Comparison of ENCODE assay signal across 10 cellular contexts in genomic region chr19:6743714-6744380, GRCh38. TPM values are rescaled to one million over a fixed set of nuclear protein-coding genes. Genes with fewer than 3 reads are reported as not detected.
A peak's percentile ranks its signal among the peaks of the same experiment; 100 is the strongest.
DNase-seq lines count a peak whose midpoint lies in the region; ATAC-seq and TF ChIP-seq lines count a peak whose summit lies in the region.
"Had no signal": no experiment of that assay in that cellular context is flagged by ENCODE, and none has a peak within 500 bp of the region (broad histone marks: within the 10 kb centered on the region; RNA-seq: fewer than 3 reads in every experiment).

No MANE protein-coding gene starts in this region.

- no peak for TF ChIP-seq RAD21 in IMR-90 (IDR thresholded peaks at IDR 0.05; ENCODE audit: low read length)

- ATAC-seq in IMR-90 (ENCODE audit: low read depth) = peak; percentile 1

- no peaks in the 10 kb centered on the region for H3K27me3 ChIP-seq in IMR-90 (ENCODE audit: control insufficient read depth, insufficient read depth, low read length)
- no peaks in the 10 kb centered on the region for H3K27me3 ChIP-seq in ovary

- dilution Hi-C loops in IMR-90 (cut with HindIII; ENCODE audit: low sequenced_read_pairs, unreplicated experiment) = no loop called here

- peak overlapping the region; percentile 93 for H3K4ac ChIP-seq in IMR-90 (ENCODE audit: low read depth, low read length)

- in situ Hi-C loops in IMR-90 (cut with MboI; ENCODE audit: low sequenced_read_pairs) = no loop called here

- H3K9me3 ChIP-seq in IMR-90 (ENCODE audit: control insufficient read depth, insufficient read depth, low read length) (no peaks in the 10 kb centered on the region), ovary (no peaks in the 10 kb centered on the region)

- H2AK5ac ChIP-seq in IMR-90 (ENCODE audit: low read depth, low read length) = peak overlapping the region; percentile 90

- no peak overlapping the region for H3K4me3 ChIP-seq in IMR-90 (ENCODE audit: insufficient read depth, low read depth, low read length)
- H3K4me3 ChIP-seq in epithelial cell of esophagus (ENCODE audit: low read length) = no peak overlapping the region
- no peak overlapping the region for H3K4me3 ChIP-seq in ovary

- peak overlapping the region; percentile 65 for H3K4me2 ChIP-seq in IMR-90 (ENCODE audit: low read depth, low read length)

- intact Hi-C loops in IMR-90 (cut with micrococcal nuclease) = loop anchor here (2.0 kb wide), 1 partner anchor 111 kb away; no protein-coding TSS in a partner anchor
- intact Hi-C loops in ovary (cut with DNase I) = loop anchor here in 1 of 4 donors (10.0 kb wide), 1 partner anchor 529 kb away; no protein-coding TSS in a partner anchor

- H4K5ac ChIP-seq in IMR-90 (ENCODE audit: low read depth, low read length) = peak overlapping the region; percentile 20; the same call in 1 of the 2 replicates

- peak overlapping the region; percentile 70; the same call in 1 of the 2 replicates for H3K56ac ChIP-seq in IMR-90 (ENCODE audit: extremely low read depth, insufficient read depth, low read length)

- H2AFZ ChIP-seq in IMR-90 (replicated peaks; ENCODE audit: low read length, poor library complexity) = peak overlapping the region; percentile 89

- peaks cover 3% of the 10 kb centered on the region; the same call in 1 of the 2 replicates for H3K9me1 ChIP-seq in IMR-90 (ENCODE audit: insufficient read depth, low read length)

- H4K8ac ChIP-seq in IMR-90 (ENCODE audit: low read depth in 2 of 2, low read length in 2 of 2) = peak overlapping the region; percentile 39 to 82; a peak in 3 of 4 replicates

- peak overlapping the region; percentile 44; the same call in 2 of the 3 replicates for H2BK15ac ChIP-seq in IMR-90 (ENCODE audit: low read depth, low read length)

- POLR2A ChIA-PET in IMR-90 (lab: Charles Lee; ENCODE audit: unreplicated experiment) = no interaction called here

- 0 out of 2 replicates have a peak, but pooled peaks cover 4% of the 10 kb centered on the region for H4K20me1 ChIP-seq in IMR-90 (ENCODE audit: insufficient read depth, low read length)

- H4K91ac ChIP-seq in IMR-90 (ENCODE audit: insufficient read depth, low read depth, low read length) = peak overlapping the region; percentile 78

- H3K79me1 ChIP-seq in IMR-90 (ENCODE audit: low read depth in 1 of 2, low read length in 2 of 2) = peaks cover 17 to 61% of the 10 kb centered on the region in 2 experiments

- no peak for TF ChIP-seq EP300 in ovary (IDR thresholded peaks at IDR 0.05)

- H2BK20ac ChIP-seq in IMR-90 (ENCODE audit: low read depth, low read length) = peak overlapping the region; percentile 86; the same call in 1 of the 2 replicates

- peak overlapping the region; percentile 94 for H2BK5ac ChIP-seq in IMR-90 (ENCODE audit: low read depth, low read length, poor library complexity, severe bottlenecking)

- H3K9ac ChIP-seq in IMR-90 (ENCODE audit: low read depth, low read length) = peak overlapping the region; percentile 52

- H2AK9ac ChIP-seq in IMR-90 (replicated peaks; ENCODE audit: low read depth, low read length, poor library complexity) = peak overlapping the region; percentile 92

- peak overlapping the region; percentile 93 for H2BK120ac ChIP-seq in IMR-90 (ENCODE audit: low read depth, low read length)

- CTCF ChIA-PET in IMR-90 (lab: Yijun Ruan, JAX) = no interaction called here

- H3K23ac ChIP-seq in IMR-90 (ENCODE audit: low read depth, low read length) = peak overlapping the region; percentile 94

- peak overlapping the region; percentile 68 for H3K18ac ChIP-seq in IMR-90 (ENCODE audit: low read depth, low read length)

- H3K27ac ChIP-seq in C4-2B (peak overlapping the region; percentile 41), IMR-90 (ENCODE audit: insufficient read depth, low read length) (peak overlapping the region; percentile 85), ovary (peak overlapping the region; percentile 51)

- H3K14ac ChIP-seq in IMR-90 (replicated peaks; ENCODE audit: low read depth, low read length) = peak overlapping the region; percentile 42

- TF ChIP-seq CTCF in C4-2B (conservative IDR thresholded peaks at IDR 0.05) (no peak), IMR-90 (conservative IDR thresholded peaks at IDR 0.05; ENCODE audit: low read depth, low read length) (no peak), epithelial cell of esophagus (IDR thresholded peaks at IDR 0.05; ENCODE audit: insufficient read depth, low read depth, low read length, missing control alignments) (no peak), ovary (IDR thresholded peaks at IDR 0.05) (no peak)

- H3K36me3 ChIP-seq in IMR-90 (ENCODE audit: control insufficient read depth, insufficient read depth, low read length) (peaks cover 38% of the 10 kb centered on the region), ovary (no peaks in the 10 kb centered on the region)

- BruUV-seq in IMR-90 (replicated peaks; lab: Mats Ljungman, UMichigan) = no TSS peak

- H3K4me1 ChIP-seq in IMR-90 (ENCODE audit: control insufficient read depth, insufficient read depth, low read length) (peaks cover 31% of the 10 kb centered on the region), ovary (ENCODE audit: insufficient read depth) (peaks cover 17% of the 10 kb centered on the region)

- WGBS in IMR-90 (ENCODE audit: extremely low coverage in 2 of 2, insufficient read length in 1 of 2), 2 experiments = 84% methylated on average over 5 of the region's 15 CpGs; no CpG with 5 or more reads in 1 of the 2 experiments
- 76 to 80% (median 80%) methylated on average over 15 of the region's 15 CpGs for WGBS in ovary, 3 donors

- TF ChIP-seq POLR2A in IMR-90 (IDR thresholded peaks at IDR 0.05; ENCODE audit: low read depth, low read length) (no peak), ovary (IDR thresholded peaks at IDR 0.05) (no peak)

- DNase-seq in IMR-90 (peak; percentile 37), epithelial cell of esophagus (ENCODE audit: low read depth) (peak; percentile 41), ovary (no peak), dermis blood vessel endothelial cell (no peak), NCI-H774 (lab: John Stamatoyannopoulos, UW) (no peak), NCI-H510A treated with DMSO at 0.1 percent for 48 hours (lab: John Stamatoyannopoulos, UW) (no peak)
- no peak for DNase-seq in stimulated activated CD4-positive, alpha-beta T cell treated with anti-CD3 and anti-CD28 coated beads, Interleukin-12 subunit alpha, Interleukin-12 subunit beta, amount 100 ng/mL, for 4 hours
- DNase-seq: DMS79 treated with DMSO at 0.1 percent for 48 hours, NCI-H1092 treated with DMSO at 0.1 percent for 48 hours had no signal

TF ChIP-seq in IMR-90, 13 proteins besides CTCF, POLR2A, EP300 and RAD21:
- no peak for TF ChIP-seq MXI1 (IDR thresholded peaks at IDR 0.05; ENCODE audit: borderline replicate concordance, low read depth, low read length)
- TF ChIP-seq FOS (IDR thresholded peaks at IDR 0.05; ENCODE audit: low read depth, low read length) = no peak
- no peak for TF ChIP-seq BHLHE40 (IDR thresholded peaks at IDR 0.05; ENCODE audit: low read depth, low read length)

RNA-seq across cellular contexts. Expression of gene TRIP10, which starts 4.4 kb away (rescaled TPM):
- 32.8 and 39.1 TPM in 2 replicates for total RNA-seq in IMR-90 (2012; rRNA removed)
- polyA plus RNA-seq in IMR-90 (2012; rRNA removed) = 47.0 and 50.7 TPM in 2 replicates
- 36.1 and 37.6 TPM in 2 replicates for polyA plus RNA-seq in IMR-90 (2012; cell fraction: cytosol; rRNA removed)
- 167 and 251 TPM in 2 replicates for polyA plus RNA-seq in IMR-90 (2012; cell fraction: nucleus; rRNA removed; ENCODE audit: low replicate concordance)
- 100 to 1,000 TPM in 4 of 7 donors, 10 to 100 TPM in 3; 57.3 to 149 (median 120) TPM for total RNA-seq in ovary
- polyA plus RNA-seq in ovary = 100 to 1,000 TPM in 1 of 2 donors, 10 to 100 TPM in 1; 98.7 to 106 TPM
- 35.5 and 40.7 TPM in 2 replicates for total RNA-seq in dermis blood vessel endothelial cell

RNA-seq across cellular contexts. Expression of gene GPR108, which starts 6.5 kb away (rescaled TPM):
- 17.5 and 28.0 TPM in 2 replicates for total RNA-seq in IMR-90 (2012; rRNA removed)
- polyA plus RNA-seq in IMR-90 (2012; rRNA removed) = 38.9 and 44.2 TPM in 2 replicates
- 31.9 and 52.0 TPM in 2 replicates for polyA plus RNA-seq in IMR-90 (2012; cell fraction: cytosol; rRNA removed)
- polyA plus RNA-seq in IMR-90 (2012; cell fraction: nucleus; rRNA removed; ENCODE audit: low replicate concordance) = 107 and 192 TPM in 2 replicates
- 10 to 100 TPM; 57.6 to 76.6 (median 61.0) TPM for total RNA-seq in ovary
- polyA plus RNA-seq in ovary = 10 to 100 TPM; 34.0 to 69.9 TPM
- total RNA-seq in dermis blood vessel endothelial cell = 56.2 and 59.1 TPM in 2 replicates

RNA-seq across cellular contexts. Expression of gene SH2D3A, which starts 23.4 kb away (rescaled TPM):
- total RNA-seq in IMR-90 (2012; rRNA removed) (under 0.01 TPM in 1 of 2 replicates, not detected in the other), ovary (10 to 100 TPM in 1 of 7 donors, 1 to 10 TPM in 4, under 1 TPM in 2; 0.18 to 18.3 (median 1.6) TPM), dermis blood vessel endothelial cell (6.0 and 6.3 TPM in 2 replicates)
- polyA plus RNA-seq in IMR-90 (2012; rRNA removed) (0.09 TPM in 2 replicates), ovary (under 1 TPM in 1 of 2 donors, not detected in 1; 0.25 TPM)
- polyA plus RNA-seq in IMR-90 (2012; cell fraction: cytosol; rRNA removed) = 0.03 TPM in 1 of 2 replicates, not detected in the other
- polyA plus RNA-seq in IMR-90 (2012; cell fraction: nucleus; rRNA removed; ENCODE audit: low replicate concordance) = 0.15 and 0.17 TPM in 2 replicates

RNA-seq across cellular contexts. Expression of gene C3, which starts 23.4 kb away (rescaled TPM):
- total RNA-seq in IMR-90 (2012; rRNA removed) (0.28 TPM in 1 of 2 replicates, not detected in the other), ovary (1,000 to 10,000 TPM in 4 of 7 donors, 100 to 1,000 TPM in 3; 130 to 3,887 (median 1,173) TPM), dermis blood vessel endothelial cell (5.4 and 33.5 TPM in 2 replicates)
- polyA plus RNA-seq in IMR-90 (2012; rRNA removed) (0.36 and 0.53 TPM in 2 replicates), ovary (1,000 to 10,000 TPM in 1 of 2 donors, 100 to 1,000 TPM in 1; 430 to 1,351 TPM)
- 0.08 and 0.47 TPM in 2 replicates for polyA plus RNA-seq in IMR-90 (2012; cell fraction: cytosol; rRNA removed)
- polyA plus RNA-seq in IMR-90 (2012; cell fraction: nucleus; rRNA removed; ENCODE audit: low replicate concordance) = 0.40 and 0.99 TPM in 2 replicates

RNA-seq across cellular contexts. Expression of gene VAV1, which starts 28.7 kb away (rescaled TPM):
- total RNA-seq in IMR-90 (2012; rRNA removed) (not detected in 2 replicates), ovary (1 to 10 TPM in 5 of 7 donors, under 1 TPM in 2; 0.71 to 5.0 (median 2.0) TPM), dermis blood vessel endothelial cell (0.09 TPM in 1 of 2 replicates, not detected in the other)
- polyA plus RNA-seq in IMR-90 (2012; rRNA removed) (not detected in 2 replicates), ovary (1 to 10 TPM; 1.1 to 3.6 TPM)
- polyA plus RNA-seq in IMR-90 (2012; cell fraction: cytosol; rRNA removed) = not detected in 2 replicates
- polyA plus RNA-seq in IMR-90 (2012; cell fraction: nucleus; rRNA removed; ENCODE audit: low replicate concordance) = not detected in 2 replicates

Comparison
In these comparisons a context has a peak if more than half of its experiments do, and no peak if none do; other contexts are left out.
1. DNase-seq: peak in IMR-90 (single experiment) and epithelial cell of esophagus (single experiment); none in ovary (0 of 5), dermis blood vessel endothelial cell (single experiment), NCI-H774 (single experiment), stimulated activated CD4-positive, alpha-beta T cell treated with anti-CD3 and anti-CD28 coated beads, Interleukin-12 subunit alpha, Interleukin-12 subunit beta, amount 100 ng/mL, for 4 hours (single experiment) and NCI-H510A treated with DMSO at 0.1 percent for 48 hours (single experiment).
2. Peak in every context shown above with its lines, with median percentiles within 50 percentile points of each other: H3K27ac ChIP-seq.